ENCODE assay signal across 9 cellular contexts in the genomic region with DNA sequence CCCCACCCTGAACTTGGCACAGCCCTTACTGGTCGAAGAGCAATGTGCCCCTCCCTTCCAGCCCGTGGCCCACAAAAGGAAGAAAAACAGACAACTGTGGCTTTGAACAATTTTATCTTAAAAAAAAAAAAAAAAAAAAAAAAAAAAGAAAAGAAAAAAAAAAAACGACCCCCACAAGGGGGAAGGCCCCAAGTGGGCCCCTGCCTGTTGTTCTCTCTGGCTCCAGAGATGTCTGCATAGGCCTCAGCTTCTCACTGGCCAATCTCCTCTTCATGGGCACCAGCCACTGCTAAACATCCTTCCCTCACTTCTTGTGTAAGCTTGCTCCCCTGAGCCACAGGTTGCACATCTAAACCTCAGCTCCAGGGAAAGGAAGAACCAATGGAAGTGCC. TPM values are rescaled to one million over a fixed set of nuclear protein-coding genes. Genes with fewer than 3 reads are reported as not detected.
DNase-seq lines count a peak whose midpoint lies in the region; ATAC-seq and TF ChIP-seq lines count a peak whose summit lies in the region.
"Had no signal": no experiment of that assay in that cellular context is flagged by ENCODE, and none has a peak within 500 bp of the region (broad histone marks: within the 10 kb centered on the region; RNA-seq: fewer than 3 reads in every experiment).

No MANE protein-coding gene starts in this region.

- TF ChIP-seq EP300 in transverse colon (IDR thresholded peaks at IDR 0.05; ENCODE audit: low read depth), result no peak

- intact Hi-C loops in heart right ventricle (cut with DNase I) (no loop called here), Right ventricle myocardium inferior (cut with DNase I) (no loop called here), body of pancreas (cut with DNase I) (no loop called here), mucosa of descending colon (cut with DNase I, micrococcal nuclease) (no loop called here), transverse colon (cut with DNase I; ENCODE audit: low total_unique reads) (no loop called here)

- no peaks in the 10 kb centered on the region for H3K27me3 ChIP-seq in heart right ventricle
- H3K27me3 ChIP-seq in body of pancreas, result no peaks in the 10 kb centered on the region
- H3K27me3 ChIP-seq in transverse colon, result no peaks in the 10 kb centered on the region

- in situ Hi-C loops in transverse colon (cut with MboI; ENCODE audit: low pct_ligation_motif_present in 1 of 4, low pct_unique_long_range_greater_than_20kb in 1 of 4, low sequenced_read_pairs in 3 of 4), result no loop called here

- DNase-seq in heart right ventricle, result no peak
- DNase-seq in Right ventricle myocardium inferior (ENCODE audit: missing footprints), result no peak
- DNase-seq in body of pancreas, result no peak
- no peak for DNase-seq in mucosa of descending colon
- DNase-seq in transverse colon, result no peak
- DNase-seq in NCI-H82 treated with DMSO at 0.1 percent for 48 hours (lab: John Stamatoyannopoulos, UW; ENCODE audit: unreplicated experiment), result no peak
- DNase-seq in NCI-H748 (lab: John Stamatoyannopoulos, UW; ENCODE audit: unreplicated experiment), result no peak
- DNase-seq in NCI-H128 (lab: John Stamatoyannopoulos, UW; ENCODE audit: unreplicated experiment), result no peak

- H3K27ac ChIP-seq in heart right ventricle (peak overlapping the region in 4 of 10 donors; percentile 29 to 66 (median 56)), body of pancreas (peak overlapping the region; percentile 25 to 81 (median 56)), transverse colon (peak overlapping the region; percentile 84 to 92 (median 86))

- H3K4me1 ChIP-seq in heart right ventricle (peaks cover 0 to 32% (median 12%) of the 10 kb centered on the region in 9 donors), body of pancreas (peaks cover 21% of the 10 kb centered on the region), mucosa of descending colon (ENCODE audit: low read depth) (peaks cover 26% of the 10 kb centered on the region), transverse colon (peaks cover 3 to 30% (median 25%) of the 10 kb centered on the region in 4 donors)

- H3K4me3 ChIP-seq in heart right ventricle, result peak overlapping the region in 9 of 10 donors; percentile 34 to 66 (median 59)
- H3K4me3 ChIP-seq in body of pancreas, result no peak overlapping the region
- peak overlapping the region; percentile 48 for H3K4me3 ChIP-seq in mucosa of descending colon
- peak overlapping the region in 3 of 4 donors; percentile 44 to 74 (median 53) for H3K4me3 ChIP-seq in transverse colon

- ATAC-seq in heart right ventricle, result no peak
- no peak for ATAC-seq in Right ventricle myocardium inferior
- no peak for ATAC-seq in body of pancreas
- ATAC-seq in mucosa of descending colon, result no peak

- no peaks in the 10 kb centered on the region for H3K9me3 ChIP-seq in heart right ventricle
- no peaks in the 10 kb centered on the region for H3K9me3 ChIP-seq in body of pancreas
- H3K9me3 ChIP-seq in mucosa of descending colon, result no peaks in the 10 kb centered on the region
- no peaks in the 10 kb centered on the region for H3K9me3 ChIP-seq in transverse colon

- 19 to 32% methylated on average over 3 of the region's 3 CpGs for WGBS in heart right ventricle, 2 donors
- WGBS in body of pancreas, 2 donors, result 0 to 15% methylated on average over 2 to 3 of the region's 3 CpGs
- 0% methylated on average over 3 of the region's 3 CpGs; no CpG with 5 or more reads in 1 of the 2 donors for WGBS in transverse colon (ENCODE audit: low coverage in 1 of 2), 2 donors

- no peak for TF ChIP-seq CTCF in heart right ventricle (IDR thresholded peaks at IDR 0.05)
- no peak for TF ChIP-seq CTCF in body of pancreas (IDR thresholded peaks at IDR 0.05)
- TF ChIP-seq CTCF in mucosa of descending colon (IDR thresholded peaks at IDR 0.05), result no peak
- TF ChIP-seq CTCF in transverse colon (IDR thresholded peaks at IDR 0.05), result peak in 1 of 5 experiments; percentile 17

- H3K36me3 ChIP-seq in heart right ventricle (peaks cover 0 to 49% (median 41%) of the 10 kb centered on the region in 9 donors), body of pancreas (replicated peaks in 1 of 2; ENCODE audit: insufficient read depth in 1 of 2, low read depth in 2 of 2) (peaks cover 0 to 15% of the 10 kb centered on the region in 2 donors), mucosa of descending colon (ENCODE audit: low read depth) (peaks cover 17% of the 10 kb centered on the region), transverse colon (peaks cover 0 to 27% (median 6%) of the 10 kb centered on the region in 4 donors)

- TF ChIP-seq POLR2A in body of pancreas (IDR thresholded peaks at IDR 0.05), result no peak
- no peak for TF ChIP-seq POLR2A in transverse colon (IDR thresholded peaks at IDR 0.05)

RNA-seq across cellular contexts. Expression of gene TSTD1, which starts 0.4 kb away (rescaled TPM):
- total RNA-seq in heart right ventricle (10 to 100 TPM in 9 of 10 donors, 1 to 10 TPM in 1; 8.0 to 18.0 (median 13.4) TPM), Right ventricle myocardium inferior (10.5 TPM), body of pancreas (10 to 100 TPM; 49.4 to 90.8 TPM), mucosa of descending colon (100 to 1,000 TPM in 1 of 3 donors, 10 to 100 TPM in 2; 48.9 to 105 (median 80.1) TPM), transverse colon (100 to 1,000 TPM; 104 to 224 (median 191) TPM)
- 10 to 100 TPM; 11.8 to 15.3 TPM for polyA plus RNA-seq in heart right ventricle

RNA-seq across cellular contexts. Expression of gene USF1, which starts 6.6 kb away (rescaled TPM):
- total RNA-seq in heart right ventricle (10 to 100 TPM; 23.7 to 43.6 (median 28.5) TPM), Right ventricle myocardium inferior (33.7 TPM), body of pancreas (10 to 100 TPM; 32.7 to 46.5 TPM), mucosa of descending colon (10 to 100 TPM; 66.8 to 80.5 (median 71.7) TPM), transverse colon (10 to 100 TPM; 34.4 to 78.2 (median 64.9) TPM)
- 10 to 100 TPM; 42.4 to 55.1 TPM for polyA plus RNA-seq in heart right ventricle

RNA-seq across cellular contexts. Expression of gene F11R, which starts 18.2 kb away (rescaled TPM):
- total RNA-seq in heart right ventricle (10 to 100 TPM in 6 of 10 donors, 1 to 10 TPM in 4; 7.1 to 22.7 (median 10.5) TPM), Right ventricle myocardium inferior (9.8 TPM), body of pancreas (10 to 100 TPM; 40.2 to 41.5 TPM), mucosa of descending colon (100 to 1,000 TPM in 2 of 3 donors, 10 to 100 TPM in 1; 84.0 to 222 (median 157) TPM), transverse colon (100 to 1,000 TPM in 2 of 4 donors, 10 to 100 TPM in 2; 91.7 to 126 (median 105) TPM)
- polyA plus RNA-seq in heart right ventricle, result 1 to 10 TPM; 7.5 to 9.9 TPM

RNA-seq across cellular contexts. Expression of gene ARHGAP30, which starts 30.5 kb away (rescaled TPM):
- total RNA-seq in heart right ventricle (10 to 100 TPM in 1 of 10 donors, 1 to 10 TPM in 9; 1.5 to 16.4 (median 2.1) TPM), Right ventricle myocardium inferior (3.7 TPM), body of pancreas (1 to 10 TPM; 3.1 to 4.9 TPM), mucosa of descending colon (1 to 10 TPM; 3.8 to 9.0 (median 8.1) TPM), transverse colon (10 to 100 TPM in 1 of 4 donors, 1 to 10 TPM in 2, under 1 TPM in 1; 0.60 to 11.0 (median 4.4) TPM)
- polyA plus RNA-seq in heart right ventricle, result 1 to 10 TPM; 1.2 to 1.4 TPM

RNA-seq across cellular contexts. Expression of gene NECTIN4, which starts 50.2 kb away (rescaled TPM):
- under 1 TPM in 1 of 10 donors, not detected in 9; 0.19 TPM for total RNA-seq in heart right ventricle
- under 1 TPM in 1 of 2 donors, not detected in 1; 0.06 TPM for polyA plus RNA-seq in heart right ventricle
- not detected for total RNA-seq in Right ventricle myocardium inferior
- total RNA-seq in body of pancreas, result 1 to 10 TPM; 3.0 to 4.2 TPM
- total RNA-seq in mucosa of descending colon, result 1 to 10 TPM; 1.6 to 5.4 (median 4.6) TPM
- total RNA-seq in transverse colon, result 1 to 10 TPM in 1 of 4 donors, under 1 TPM in 2, not detected in 1; 0.37 to 4.0 (median 0.82) TPM
- total RNA-seq: frontal cortex had no signal

Comparison
In these comparisons a context has a peak if more than half of its experiments do, and no peak if none do; other contexts are left out.
1. H3K4me3 ChIP-seq: peak in heart right ventricle (9 of 10), mucosa of descending colon (single experiment) and transverse colon (3 of 4); none in body of pancreas (0 of 2).